9 cellular contexts compared by ENCODE assay signal in genomic region chr3:52062499-52062898, GRCh38. TPM values are rescaled to one million over a fixed set of nuclear protein-coding genes. Genes with fewer than 3 reads are reported as not detected.
DNase-seq lines count a peak whose midpoint lies in the region; ATAC-seq and TF ChIP-seq lines count a peak whose summit lies in the region.
"Had no signal": no experiment of that assay in that cellular context is flagged by ENCODE, and none has a peak within 500 bp of the region (broad histone marks: within the 10 kb centered on the region; RNA-seq: fewer than 3 reads in every experiment).

No MANE protein-coding gene starts in this region.

- H3K4me1 ChIP-seq in ascending aorta, result peaks cover 3 to 9% of the 10 kb centered on the region in 2 donors

- no peaks in the 10 kb centered on the region for H3K36me3 ChIP-seq in ascending aorta

- H3K9me3 ChIP-seq in ascending aorta, result no peaks in the 10 kb centered on the region

- no peak for ATAC-seq in left colon
- no peak for ATAC-seq in HG02763 (IDR thresholded peaks at IDR 0.05; ENCODE audit: unreplicated experiment)

- DNase-seq in GM03348 (ENCODE audit: low spot score), result peak; percentile 80
- peak; percentile 25 to 90 for DNase-seq in HL-60 (ENCODE audit: low read depth in 1 of 2, low spot score in 1 of 2)
- DNase-seq in ascending aorta (ENCODE audit: low spot score in 2 of 2), result peak; percentile 63 to 81
- DNase-seq in lung microvascular endothelial cell (ENCODE audit: low read depth in 2 of 2), result peak; percentile 34 to 90
- no peak for DNase-seq in left colon
- DNase-seq in stimulated activated CD4-positive, alpha-beta T cell treated with anti-CD3 and anti-CD28 coated beads, Interleukin-4, amount 100 ng/mL, for 24 hours, result no peak
- DNase-seq in middle frontal gyrus (ENCODE audit: extremely low spot score, low spot score), result no peak
- DNase-seq: OCI-M1 had no signal

- TF ChIP-seq CTCF in HL-60 (IDR thresholded peaks at IDR 0.05; ENCODE audit: insufficient read depth, low read length) (no peak), ascending aorta (IDR thresholded peaks at IDR 0.05) (no peak)

- intact Hi-C loops in ascending aorta (cut with DNase I) (no loop called here), left colon (cut with DNase I, micrococcal nuclease) (no loop called here)

- H3K27me3 ChIP-seq in HL-60 (ENCODE audit: insufficient read depth, poor library complexity, severe bottlenecking) (no peaks in the 10 kb centered on the region), ascending aorta (no peaks in the 10 kb centered on the region)

- H3K27ac ChIP-seq in HL-60 (replicated peaks) (no peak overlapping the region), ascending aorta (no peak overlapping the region)

- H3K4me3 ChIP-seq in HL-60 (replicated peaks; ENCODE audit: insufficient read depth, low read length) (no peak overlapping the region), ascending aorta (no peak overlapping the region)

RNA-seq across cellular contexts. Expression of gene DUSP7, which starts 6.1 kb away (rescaled TPM):
- 76.5 TPM for total RNA-seq in ascending aorta
- total RNA-seq in lung microvascular endothelial cell, result 5.4 and 6.2 TPM in 2 replicates
- total RNA-seq in left colon, result 1 to 10 TPM; 7.4 to 9.1 TPM

Comparison
In these comparisons a context has a peak if more than half of its experiments do, and no peak if none do; other contexts are left out.
1. DNase-seq: peak in GM03348 (single experiment), HL-60 (2 of 2), ascending aorta (2 of 2) and lung microvascular endothelial cell (2 of 2); none in left colon (0 of 2), stimulated activated CD4-positive, alpha-beta T cell treated with anti-CD3 and anti-CD28 coated beads, Interleukin-4, amount 100 ng/mL, for 24 hours (single experiment) and middle frontal gyrus (single experiment).